Comparison of ENCODE assay signal across 7 cellular contexts in the genomic region with DNA sequence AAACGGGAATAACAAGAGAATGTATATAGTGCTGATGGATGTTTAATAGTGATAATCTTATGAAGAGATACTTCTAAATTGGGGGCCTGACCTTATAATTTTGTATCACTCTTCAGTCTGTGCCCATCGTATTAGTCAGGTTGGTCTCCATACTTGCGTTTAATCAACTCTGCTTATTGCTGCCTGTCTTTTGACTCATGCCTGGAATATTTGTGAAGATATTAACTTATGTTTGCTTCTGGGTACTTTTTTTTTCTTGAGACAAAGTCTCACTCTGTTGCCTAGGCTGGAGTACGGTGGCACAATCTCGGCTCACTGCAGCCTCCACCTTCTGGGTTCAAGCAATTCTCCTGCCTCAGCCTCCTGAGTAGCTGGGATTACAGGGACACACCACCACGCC.
"Had no signal": no experiment of that assay in that cellular context is flagged by ENCODE, and none has a peak within 500 bp of the region (broad histone marks: within the 10 kb centered on the region; RNA-seq: fewer than 3 reads in every experiment).

No MANE protein-coding gene starts in this region.

- DNase-seq: GM23248, GOT3, H7, HFFc6, IMR-90 had no signal

- ATAC-seq: HCT116, K562 had no signal
